22 cellular contexts compared by ENCODE assay signal in genomic region chr4:22595684-22596083, GRCh38.
DNase-seq lines count a peak whose midpoint lies in the region; ATAC-seq, FAIRE-seq and TF ChIP-seq lines count a peak whose summit lies in the region.
"Had no signal": no experiment of that assay in that cellular context is flagged by ENCODE, and none has a peak within 500 bp of the region (broad histone marks: within the 10 kb centered on the region; RNA-seq: fewer than 3 reads in every experiment).

No MANE protein-coding gene starts in this region.

- no peak overlapping the region for H3K9ac ChIP-seq in HepG2 (ENCODE audit: insufficient read depth, low read depth, low read length)
- H3K9ac ChIP-seq: BLaER1, GM23248 had no signal

- DNase-seq in T-helper 2 cell treated with Interferon-gamma antibody and Interleukin-4, amounts not matched to agents 5 μg/mL and 100 μg/mL, for 36 hours (ENCODE audit: low spot score): peak; percentile 42
- no peak for DNase-seq in omental fat pad (ENCODE audit: low spot score)
- DNase-seq in MG63: no peak
- no peak for DNase-seq in GM03348 (ENCODE audit: low spot score)
- no peak for DNase-seq in NCI-H146 treated with DMSO at 0.1 percent for 48 hours (lab: John Stamatoyannopoulos, UW; ENCODE audit: unreplicated experiment)
- no peak for DNase-seq in HepG2 (ENCODE audit: low spot score)
- DNase-seq: activated T-cell treated with anti-CD3 and anti-CD28 coated beads, Interleukin-2, amount 50 U/mL, for 72 hours; amygdala; erythroblast; GM23248; left lung; natural killer cell; NCI-H1092 treated with DMSO at 0.1 percent for 48 hours; Peyer's patch; right cardiac atrium; stimulated activated CD4-positive, alpha-beta T cell treated with anti-CD3 and anti-CD28 coated beads, Interleukin-4, amount 100 ng/mL, for 4 hours; upper lobe of right lung had no signal

- H2AFZ ChIP-seq in HepG2 (ENCODE audit: low read length): no peak overlapping the region
- H2AFZ ChIP-seq: GM23248 had no signal

- no peaks in the 10 kb centered on the region for H3K79me2 ChIP-seq in HepG2 (ENCODE audit: insufficient read depth, low read length)

- H3K36me3 ChIP-seq in MG63 (no peaks in the 10 kb centered on the region), HepG2 (replicated peaks in 1 of 2; ENCODE audit: control insufficient read depth in 1 of 2, insufficient read depth in 2 of 2, low read length in 2 of 2) (no peaks in the 10 kb centered on the region)
- H3K36me3 ChIP-seq: BLaER1, left lung, Peyer's patch, upper lobe of right lung had no signal

- peaks cover 14% of the 10 kb centered on the region for H3K4me1 Mint-ChIP-seq in T-helper 2 cell treated with Interferon-gamma antibody and Interleukin-4, amounts not matched to agents 5 μg/mL and 100 μg/mL, for 36 hours (ENCODE audit: low read depth)
- H3K4me1 Mint-ChIP-seq: natural killer cell; stimulated activated effector memory CD8-positive, alpha-beta T cell treated with anti-CD3 and anti-CD28 coated beads, Interleukin-12 subunit alpha, Interleukin-12 subunit beta, amount 100 ng/mL, for 72 hours had no signal

- FAIRE-seq in HepG2 (lab: Jason Lieb, UNC): no peak
- FAIRE-seq: colon had no signal

- in situ Hi-C loops in HepG2 (cut with HindIII; ENCODE audit: extremely low pct_ligation_motif_present, low pct_unique_long_range_greater_than_20kb): no loop called here

- TF ChIP-seq CTCF in omental fat pad (IDR thresholded peaks at IDR 0.05) (no peak), HepG2 (CRISPR knock-in tag; IDR thresholded peaks at IDR 0.05) (no peak)

- no peak overlapping the region for H3K27ac ChIP-seq in HepG2 (ENCODE audit: extremely low read length, insufficient read depth, low read length)
- H3K27ac ChIP-seq: BLaER1, GM23248, left lung, Peyer's patch, upper lobe of right lung had no signal

- 18% methylated on average over 3 of the region's 3 CpGs for WGBS in HepG2 (ENCODE audit: low lambda C conversion rate)

- CTCF ChIA-PET in HepG2 (lab: Yijun Ruan, JAX; ENCODE audit: low intra/inter-chr PET ratio, low total read pairs): no interaction called here

- TF ChIP-seq EP300 in HepG2 (IDR thresholded peaks at IDR 0.05; ENCODE audit: low read depth in 2 of 2, low read length in 2 of 2) (no peak), HepG2 (CRISPR knock-in tag; IDR thresholded peaks at IDR 0.05; ENCODE audit: borderline replicate concordance) (no peak)

- no peaks in the 10 kb centered on the region for H3K9me3 ChIP-seq in MG63
- H3K9me3 ChIP-seq in HepG2 (ENCODE audit: low read length): no peaks in the 10 kb centered on the region
- H3K9me3 ChIP-seq: BLaER1, left lung, Peyer's patch, upper lobe of right lung had no signal

- no peak overlapping the region for H3K4me2 ChIP-seq in HepG2 (ENCODE audit: low read depth, low read length)
- H3K4me2 ChIP-seq: BLaER1 had no signal

- peak overlapping the region; percentile 72 for H3K27ac Mint-ChIP-seq in T-helper 2 cell treated with Interferon-gamma antibody and Interleukin-4, amounts not matched to agents 5 μg/mL and 100 μg/mL, for 36 hours
- H3K27ac Mint-ChIP-seq: activated T-cell treated with anti-CD3 and anti-CD28 coated beads, Interleukin-2, amount 50 U/mL, for 72 hours; natural killer cell; stimulated activated effector memory CD8-positive, alpha-beta T cell treated with anti-CD3 and anti-CD28 coated beads, Interleukin-12 subunit alpha, Interleukin-12 subunit beta, amount 100 ng/mL, for 72 hours had no signal

- intact Hi-C loops in HepG2 (cut with micrococcal nuclease; ENCODE audit: unreplicated experiment): no loop called here

- H3K27me3 Mint-ChIP-seq in T-helper 2 cell treated with Interferon-gamma antibody and Interleukin-4, amounts not matched to agents 5 μg/mL and 100 μg/mL, for 36 hours (ENCODE audit: low read depth): no peaks in the 10 kb centered on the region

- H3K9me3 Mint-ChIP-seq in T-helper 2 cell treated with Interferon-gamma antibody and Interleukin-4, amounts not matched to agents 5 μg/mL and 100 μg/mL, for 36 hours: no peaks in the 10 kb centered on the region
- H3K9me3 Mint-ChIP-seq: natural killer cell had no signal

- H3K4me3 Mint-ChIP-seq in T-helper 2 cell treated with Interferon-gamma antibody and Interleukin-4, amounts not matched to agents 5 μg/mL and 100 μg/mL, for 36 hours: peak overlapping the region; percentile 50
- H3K4me3 Mint-ChIP-seq: activated T-cell treated with anti-CD3 and anti-CD28 coated beads, Interleukin-2, amount 50 U/mL, for 72 hours; natural killer cell; stimulated activated effector memory CD8-positive, alpha-beta T cell treated with anti-CD3 and anti-CD28 coated beads, Interleukin-12 subunit alpha, Interleukin-12 subunit beta, amount 100 ng/mL, for 72 hours had no signal

- H3K4me1 ChIP-seq in HepG2 (ENCODE audit: insufficient read depth, low read length): no peaks in the 10 kb centered on the region
- H3K4me1 ChIP-seq: BLaER1, left lung, Peyer's patch, upper lobe of right lung had no signal

- peak; percentile 85 for ATAC-seq in GM18907 (IDR thresholded peaks at IDR 0.05; ENCODE audit: unreplicated experiment)
- ATAC-seq in HG03103 (IDR thresholded peaks at IDR 0.05; ENCODE audit: low read depth, unreplicated experiment): peak; percentile 68
- ATAC-seq in omental fat pad (ENCODE audit: low FRiP score): peak; percentile 57
- no peak for ATAC-seq in HepG2
- ATAC-seq: left lung; stimulated activated effector memory CD8-positive, alpha-beta T cell treated with anti-CD3 and anti-CD28 coated beads, Interleukin-12 subunit alpha, Interleukin-12 subunit beta, amount 100 ng/mL, for 72 hours; upper lobe of right lung had no signal

- POLR2A ChIA-PET in HepG2 (lab: Yijun Ruan, JAX): no interaction called here

- no peak for TF ChIP-seq RAD21 in HepG2 (CRISPR knock-in tag; IDR thresholded peaks at IDR 0.05)

- TF ChIP-seq POLR2A in HepG2 (IDR thresholded peaks at IDR 0.05; ENCODE audit: insufficient read depth in 1 of 2, low read depth in 2 of 2, low read length in 2 of 2): no peak

- BruUV-seq in HepG2 (replicated peaks; lab: Mats Ljungman, UMichigan): no TSS peak

- no peaks in the 10 kb centered on the region for H4K20me1 ChIP-seq in HepG2 (ENCODE audit: insufficient read depth, low read length)
- H4K20me1 ChIP-seq: BLaER1 had no signal

- H3K27me3 ChIP-seq in MG63 (no peaks in the 10 kb centered on the region), HepG2 (ENCODE audit: control insufficient read depth in 1 of 2, insufficient read depth in 2 of 2, low read length in 2 of 2) (peaks cover 0 to 3% of the 10 kb centered on the region in 2 experiments; a peak in 2 of 5 replicates)
- H3K27me3 ChIP-seq: BLaER1, left lung, Peyer's patch, upper lobe of right lung had no signal

- H3K36me3 Mint-ChIP-seq in T-helper 2 cell treated with Interferon-gamma antibody and Interleukin-4, amounts not matched to agents 5 μg/mL and 100 μg/mL, for 36 hours (ENCODE audit: low read depth): peaks cover 1% of the 10 kb centered on the region
- H3K36me3 Mint-ChIP-seq: natural killer cell; stimulated activated effector memory CD8-positive, alpha-beta T cell treated with anti-CD3 and anti-CD28 coated beads, Interleukin-12 subunit alpha, Interleukin-12 subunit beta, amount 100 ng/mL, for 72 hours had no signal

- H3K4me3 ChIP-seq in MG63 (no peak overlapping the region), HepG2 (replicated peaks in 1 of 3; ENCODE audit: insufficient read depth in 1 of 3, low read depth in 2 of 3, low read length in 3 of 3) (no peak overlapping the region)
- H3K4me3 ChIP-seq: BLaER1, GM23248, left lung, Peyer's patch, upper lobe of right lung had no signal

TF ChIP-seq in HepG2, 621 proteins besides CTCF, POLR2A, EP300 and RAD21 (continues in another document):
- no peak for TF ChIP-seq PHF20 (CRISPR knock-in tag; IDR thresholded peaks at IDR 0.05)
- TF ChIP-seq KLF6 (CRISPR knock-in tag; IDR thresholded peaks at IDR 0.05): no peak
- TF ChIP-seq SOX5 (CRISPR knock-in tag; IDR thresholded peaks at IDR 0.05; ENCODE audit: borderline replicate concordance): no peak
- no peak for TF ChIP-seq ZC3H4 (CRISPR knock-in tag; IDR thresholded peaks at IDR 0.05; ENCODE audit: borderline replicate concordance)
- TF ChIP-seq ADNP (CRISPR knock-in tag; IDR thresholded peaks at IDR 0.05): no peak
- TF ChIP-seq KLF11 (CRISPR knock-in tag; IDR thresholded peaks at IDR 0.05): no peak
- TF ChIP-seq ZNF24 (IDR thresholded peaks at IDR 0.05): no peak
- no peak for TF ChIP-seq ZKSCAN8 (CRISPR knock-in tag; IDR thresholded peaks at IDR 0.05; ENCODE audit: borderline replicate concordance)
- TF ChIP-seq ESRRA (CRISPR knock-in tag; IDR thresholded peaks at IDR 0.05; ENCODE audit: low read depth): no peak
- no peak for TF ChIP-seq MTA1 (CRISPR knock-in tag; IDR thresholded peaks at IDR 0.05; ENCODE audit: borderline replicate concordance)
- TF ChIP-seq ZNF720 (CRISPR knock-in tag; IDR thresholded peaks at IDR 0.05): no peak
- no peak for TF ChIP-seq PLRG1 (conservative IDR thresholded peaks at IDR 0.05)
- TF ChIP-seq SNRNP70 (IDR thresholded peaks at IDR 0.05; ENCODE audit: low read depth, low read length): no peak
- no peak for TF ChIP-seq FOXO1 (CRISPR knock-in tag; IDR thresholded peaks at IDR 0.05)
- TF ChIP-seq, protein P1, sequence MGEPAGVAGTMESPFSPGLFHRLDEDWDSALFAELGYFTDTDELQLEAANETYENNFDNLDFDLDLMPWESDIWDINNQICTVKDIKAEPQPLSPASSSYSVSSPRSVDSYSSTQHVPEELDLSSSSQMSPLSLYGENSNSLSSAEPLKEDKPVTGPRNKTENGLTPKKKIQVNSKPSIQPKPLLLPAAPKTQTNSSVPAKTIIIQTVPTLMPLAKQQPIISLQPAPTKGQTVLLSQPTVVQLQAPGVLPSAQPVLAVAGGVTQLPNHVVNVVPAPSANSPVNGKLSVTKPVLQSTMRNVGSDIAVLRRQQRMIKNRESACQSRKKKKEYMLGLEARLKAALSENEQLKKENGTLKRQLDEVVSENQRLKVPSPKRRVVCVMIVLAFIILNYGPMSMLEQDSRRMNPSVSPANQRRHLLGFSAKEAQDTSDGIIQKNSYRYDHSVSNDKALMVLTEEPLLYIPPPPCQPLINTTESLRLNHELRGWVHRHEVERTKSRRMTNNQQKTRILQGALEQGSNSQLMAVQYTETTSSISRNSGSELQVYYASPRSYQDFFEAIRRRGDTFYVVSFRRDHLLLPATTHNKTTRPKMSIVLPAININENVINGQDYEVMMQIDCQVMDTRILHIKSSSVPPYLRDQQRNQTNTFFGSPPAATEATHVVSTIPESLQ (CRISPR knock-in tag; conservative IDR thresholded peaks at IDR 0.05): no peak
- TF ChIP-seq, protein P2, sequence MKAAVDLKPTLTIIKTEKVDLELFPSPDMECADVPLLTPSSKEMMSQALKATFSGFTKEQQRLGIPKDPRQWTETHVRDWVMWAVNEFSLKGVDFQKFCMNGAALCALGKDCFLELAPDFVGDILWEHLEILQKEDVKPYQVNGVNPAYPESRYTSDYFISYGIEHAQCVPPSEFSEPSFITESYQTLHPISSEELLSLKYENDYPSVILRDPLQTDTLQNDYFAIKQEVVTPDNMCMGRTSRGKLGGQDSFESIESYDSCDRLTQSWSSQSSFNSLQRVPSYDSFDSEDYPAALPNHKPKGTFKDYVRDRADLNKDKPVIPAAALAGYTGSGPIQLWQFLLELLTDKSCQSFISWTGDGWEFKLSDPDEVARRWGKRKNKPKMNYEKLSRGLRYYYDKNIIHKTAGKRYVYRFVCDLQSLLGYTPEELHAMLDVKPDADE (CRISPR knock-in tag; IDR thresholded peaks at IDR 0.05): no peak
